ENCODE assay signal across 8 cellular contexts in the genomic region with DNA sequence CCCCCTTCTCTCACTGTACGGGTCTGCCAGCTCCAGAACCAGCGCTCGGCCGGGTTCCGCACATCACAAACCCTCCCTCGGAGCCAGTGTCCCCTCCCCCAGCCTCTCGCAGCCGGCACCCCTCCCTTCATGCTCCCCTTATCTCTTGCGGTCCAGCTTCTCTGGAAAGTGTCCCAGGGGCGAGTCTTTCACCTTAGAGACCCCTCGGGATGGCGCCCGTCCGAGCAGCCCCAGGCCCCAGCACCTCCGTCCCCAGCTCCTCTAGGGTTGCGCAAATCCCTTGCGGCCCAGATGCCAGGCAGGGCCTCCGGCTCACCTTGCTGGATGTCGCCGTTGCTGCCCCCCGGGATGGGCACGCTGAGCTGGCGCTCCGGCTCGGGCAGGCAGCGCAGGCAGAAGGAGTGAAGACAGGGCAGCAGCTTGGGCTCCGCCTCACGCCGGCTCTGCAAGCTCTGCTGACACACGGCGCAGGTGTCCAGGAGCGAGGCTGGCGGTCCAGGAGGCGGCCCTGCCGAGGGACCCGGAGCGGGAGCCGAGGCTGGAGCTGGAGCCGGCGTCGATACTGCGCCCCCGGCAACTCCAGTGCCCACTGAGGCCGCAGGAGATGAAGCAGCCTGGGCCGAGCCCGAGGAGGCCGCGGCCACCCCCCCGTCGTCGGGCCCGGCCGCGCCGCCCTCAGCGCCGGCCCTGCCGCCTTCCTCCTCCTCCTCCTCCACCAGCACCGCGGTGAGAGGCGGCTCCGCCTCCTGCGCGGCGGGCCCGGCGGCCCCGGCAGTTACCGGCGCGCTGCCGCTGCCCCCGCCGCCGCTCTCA. TPM values are rescaled to one million over a fixed set of nuclear protein-coding genes. Genes with fewer than 3 reads are reported as not detected.
DNase-seq lines count a peak whose midpoint lies in the region; ATAC-seq and TF ChIP-seq lines count a peak whose summit lies in the region.

No MANE protein-coding gene starts in this region.

- H3K9me3 ChIP-seq in left ventricle myocardium inferior (replicated peaks) = no peaks in the 10 kb centered on the region

- no peaks in the 10 kb centered on the region for H3K36me3 ChIP-seq in left ventricle myocardium inferior

- intact Hi-C loops in left ventricle myocardium inferior (cut with micrococcal nuclease) = no loop called here

- H3K4me1 ChIP-seq in left ventricle myocardium inferior = peaks cover 57% of the 10 kb centered on the region

- TF ChIP-seq CTCF in C4-2B (conservative IDR thresholded peaks at IDR 0.05) (no peak), left ventricle myocardium inferior (IDR thresholded peaks at IDR 0.05; ENCODE audit: borderline replicate concordance) (no peak), progenitor cell of endocrine pancreas (IDR thresholded peaks at IDR 0.05; ENCODE audit: unreplicated experiment) (no peak)

- H3K36me3 Mint-ChIP-seq in activated naive CD4-positive, alpha-beta T cell treated with anti-CD3 and anti-CD28 coated beads, Interleukin-2, amount 50 U/mL, for 72 hours = peaks cover 20 to 28% of the 10 kb centered on the region in 2 donors
- H3K36me3 Mint-ChIP-seq in progenitor cell of endocrine pancreas (ENCODE audit: insufficient read depth) = no peaks in the 10 kb centered on the region

- peak; percentile 54 for ATAC-seq in GM19328 (IDR thresholded peaks at IDR 0.05; ENCODE audit: unreplicated experiment)
- ATAC-seq in HG03378 (IDR thresholded peaks at IDR 0.05; ENCODE audit: unreplicated experiment) = peak; percentile 34
- peak; percentile 51 to 70 for ATAC-seq in activated naive CD4-positive, alpha-beta T cell treated with anti-CD3 and anti-CD28 coated beads, Interleukin-2, amount 50 U/mL, for 72 hours

- H3K9me3 Mint-ChIP-seq in activated naive CD4-positive, alpha-beta T cell treated with anti-CD3 and anti-CD28 coated beads, Interleukin-2, amount 50 U/mL, for 72 hours = no peaks in the 10 kb centered on the region
- no peaks in the 10 kb centered on the region for H3K9me3 Mint-ChIP-seq in progenitor cell of endocrine pancreas (ENCODE audit: low read depth)

- H3K4me1 Mint-ChIP-seq in progenitor cell of endocrine pancreas (ENCODE audit: low read depth) = peaks cover 44% of the 10 kb centered on the region

- H3K27ac Mint-ChIP-seq in activated naive CD4-positive, alpha-beta T cell treated with anti-CD3 and anti-CD28 coated beads, Interleukin-2, amount 50 U/mL, for 72 hours = peak overlapping the region; percentile 92 to 100
- peak overlapping the region; percentile 86 for H3K27ac Mint-ChIP-seq in progenitor cell of endocrine pancreas

- no peaks in the 10 kb centered on the region for H3K27me3 ChIP-seq in left ventricle myocardium inferior (ENCODE audit: low read depth)

- peak overlapping the region; percentile 94 for H3K4me3 Mint-ChIP-seq in progenitor cell of endocrine pancreas (ENCODE audit: low read depth)

- H3K27ac ChIP-seq in C4-2B (peak overlapping the region; percentile 89), left ventricle myocardium inferior (replicated peaks) (peak overlapping the region; percentile 97)

- peak overlapping the region; percentile 97 for H3K4me3 ChIP-seq in left ventricle myocardium inferior

- DNase-seq in RPMI7951 (ENCODE audit: low read depth) = peak; percentile 61
- peak; percentile 44 to 67 for DNase-seq in activated naive CD4-positive, alpha-beta T cell treated with anti-CD3 and anti-CD28 coated beads, Interleukin-2, amount 50 U/mL, for 72 hours (ENCODE audit: low spot score in 2 of 2)
- peak; percentile 37 for DNase-seq in left ventricle myocardium inferior
- DNase-seq in progenitor cell of endocrine pancreas (ENCODE audit: low spot score, unreplicated experiment) = peak; percentile 38
- no peak for DNase-seq in glomerular visceral epithelial cell (ENCODE audit: extremely low spot score)

- H3K27me3 Mint-ChIP-seq in progenitor cell of endocrine pancreas = peaks cover 10% of the 10 kb centered on the region

RNA-seq across cellular contexts. Expression of gene TRIM33, which starts 0.6 kb away (rescaled TPM):
- 16.1 and 22.3 TPM in 2 replicates for total RNA-seq in RPMI7951 (2014; rRNA removed; shearing (Covaris generic))
- total RNA-seq in activated naive CD4-positive, alpha-beta T cell treated with anti-CD3 and anti-CD28 coated beads, Interleukin-2, amount 50 U/mL, for 72 hours = 10 to 100 TPM; 36.7 to 45.5 TPM
- total RNA-seq in left ventricle myocardium inferior (14.2 TPM), progenitor cell of endocrine pancreas (66.5 and 68.7 TPM in 2 replicates)
